In the genomic region with DNA sequence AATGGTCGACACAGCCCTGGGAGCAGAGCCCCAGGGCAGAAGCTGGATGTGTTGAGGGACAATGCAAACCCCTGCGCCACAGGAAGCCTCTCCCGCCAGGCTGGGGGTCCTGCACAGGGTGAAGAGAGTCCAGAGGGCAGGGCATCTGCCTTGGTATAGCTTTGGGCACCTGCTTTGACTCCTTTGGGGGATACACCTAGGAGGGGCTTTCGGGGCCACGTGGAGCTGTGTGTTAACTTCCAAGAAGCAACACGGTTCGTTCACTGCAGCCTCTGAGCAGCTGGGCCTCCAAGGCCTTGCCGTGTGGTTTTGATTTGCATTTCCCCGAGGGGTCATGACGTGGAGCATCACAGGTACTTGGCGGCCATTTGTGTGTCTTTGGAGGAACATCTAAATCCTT, we compare ENCODE assay signal across 11 cellular contexts. TPM values are rescaled to one million over a fixed set of nuclear protein-coding genes. Genes with fewer than 3 reads are reported as not detected.
DNase-seq lines count a peak whose midpoint lies in the region; ATAC-seq lines count a peak whose summit lies in the region.
"Had no signal": no experiment of that assay in that cellular context is flagged by ENCODE, and none has a peak within 500 bp of the region (broad histone marks: within the 10 kb centered on the region; RNA-seq: fewer than 3 reads in every experiment).

No MANE protein-coding gene starts in this region.

- no peaks in the 10 kb centered on the region for H3K79me2 ChIP-seq in Karpas-422 (ENCODE audit: low read length)

- H3K27me3 ChIP-seq in BLaER1 treated with 17β-estradiol and CSF1 and Interleukin-3, amounts not matched to agents 10 nM and 100 nM = peaks cover 0 to 15% (median 0%) of the 10 kb centered on the region in 11 experiments; a peak in 1 of 22 replicates
- H3K27me3 ChIP-seq in Karpas-422 (ENCODE audit: low read length) = no peaks in the 10 kb centered on the region
- no peaks in the 10 kb centered on the region for H3K27me3 ChIP-seq in effector memory CD4-positive, alpha-beta T cell (replicated peaks; ENCODE audit: control insufficient read depth, insufficient read depth, low read length, poor library complexity, severe bottlenecking)

- H3K4me2 ChIP-seq in BLaER1 treated with 17β-estradiol and CSF1 and Interleukin-3, amounts not matched to agents 10 nM and 100 nM = peak overlapping the region; percentile 78 to 96 (median 84)
- peak overlapping the region; percentile 52 for H3K4me2 ChIP-seq in Karpas-422 (ENCODE audit: low read depth, low read length, poor library complexity, severe bottlenecking)

- peak overlapping the region in 8 of 11 experiments; percentile 14 to 79 (median 72); a peak in 12 of 22 replicates for H3K27ac ChIP-seq in BLaER1 treated with 17β-estradiol and CSF1 and Interleukin-3, amounts not matched to agents 10 nM and 100 nM
- no peak overlapping the region for H3K27ac ChIP-seq in Karpas-422 (ENCODE audit: low read length)
- no peak overlapping the region for H3K27ac ChIP-seq in effector memory CD4-positive, alpha-beta T cell (ENCODE audit: insufficient read depth, low read length, poor library complexity, severe bottlenecking)
- H3K27ac ChIP-seq: epithelial cell of prostate, thoracic aorta had no signal

- H3K9me3 ChIP-seq in BLaER1 treated with 17β-estradiol and CSF1 and Interleukin-3, amounts not matched to agents 10 nM and 100 nM (replicated peaks in 1 of 11) = peaks cover 0 to 8% (median 0%) of the 10 kb centered on the region in 11 experiments; a peak in 8 of 22 replicates
- no peaks in the 10 kb centered on the region for H3K9me3 ChIP-seq in Karpas-422 (ENCODE audit: low read length)
- H3K9me3 ChIP-seq in effector memory CD4-positive, alpha-beta T cell (ENCODE audit: control insufficient read depth, low read length) = no peaks in the 10 kb centered on the region
- H3K9me3 ChIP-seq: thoracic aorta had no signal

- H3K4me1 ChIP-seq in BLaER1 treated with 17β-estradiol and CSF1 and Interleukin-3, amounts not matched to agents 10 nM and 100 nM = peaks cover 20 to 56% (median 50%) of the 10 kb centered on the region in 10 experiments
- H3K4me1 ChIP-seq in Karpas-422 (ENCODE audit: low read length) = peaks cover 28% of the 10 kb centered on the region
- no peaks in the 10 kb centered on the region for H3K4me1 ChIP-seq in effector memory CD4-positive, alpha-beta T cell (ENCODE audit: control insufficient read depth, insufficient read depth, low read length, poor library complexity, severe bottlenecking)

- no peak overlapping the region for H3K4me3 ChIP-seq in BLaER1 treated with 17β-estradiol and CSF1 and Interleukin-3, amounts not matched to agents 10 nM and 100 nM
- no peak overlapping the region for H3K4me3 ChIP-seq in Karpas-422 (ENCODE audit: low read length)
- no peak overlapping the region for H3K4me3 ChIP-seq in effector memory CD4-positive, alpha-beta T cell (ENCODE audit: insufficient read depth, low read depth, low read length, poor library complexity, severe bottlenecking)
- H3K4me3 ChIP-seq: thoracic aorta had no signal

- peak overlapping the region in 4 of 11 experiments; percentile 49 to 66 (median 58); a peak in 8 of 22 replicates for H3K9ac ChIP-seq in BLaER1 treated with 17β-estradiol and CSF1 and Interleukin-3, amounts not matched to agents 10 nM and 100 nM
- no peak overlapping the region for H3K9ac ChIP-seq in Karpas-422 (ENCODE audit: low read length)

- H3K36me3 ChIP-seq in BLaER1 treated with 17β-estradiol and CSF1 and Interleukin-3, amounts not matched to agents 10 nM and 100 nM = peaks cover 21 to 44% (median 39%) of the 10 kb centered on the region in 11 experiments; a peak in 21 of 22 replicates
- no peaks in the 10 kb centered on the region for H3K36me3 ChIP-seq in Karpas-422 (ENCODE audit: insufficient read depth, low read length)
- no peaks in the 10 kb centered on the region for H3K36me3 ChIP-seq in effector memory CD4-positive, alpha-beta T cell (ENCODE audit: control insufficient read depth, insufficient read depth, low read length)

- peak; percentile 81 for DNase-seq in GM19240 (ENCODE audit: insufficient read length, low spot score)
- DNase-seq in Karpas-422 = peak; percentile 92
- no peak for DNase-seq in NCI-H510A (lab: John Stamatoyannopoulos, UW)
- no peak for DNase-seq in iPS-NIHi7 (ENCODE audit: extremely low spot score)
- no peak for DNase-seq in anterior cingulate cortex (lab: John Stamatoyannopoulos, UW)
- no peak for DNase-seq in effector memory CD4-positive, alpha-beta T cell

- ATAC-seq in HG02840 (IDR thresholded peaks at IDR 0.05; ENCODE audit: low FRiP score, unreplicated experiment) = peak; percentile 61
- ATAC-seq: HCT116 had no signal

- H3K9me2 ChIP-seq in Karpas-422 (replicated peaks; ENCODE audit: insufficient read depth, low read length) = no peaks in the 10 kb centered on the region

- no peak overlapping the region for H2AFZ ChIP-seq in Karpas-422 (ENCODE audit: low read length)

- peaks cover 0 to 60% (median 49%) of the 10 kb centered on the region in 11 experiments; a peak in 18 of 22 replicates for H4K20me1 ChIP-seq in BLaER1 treated with 17β-estradiol and CSF1 and Interleukin-3, amounts not matched to agents 10 nM and 100 nM
- H4K20me1 ChIP-seq in Karpas-422 (ENCODE audit: insufficient read depth, low read depth, low read length) = peaks cover 40% of the 10 kb centered on the region; the same call in 1 of the 2 replicates

RNA-seq across cellular contexts. Expression of gene PUS1, which starts 5.8 kb away (rescaled TPM):
- 11.9 and 32.3 TPM in 2 replicates for total RNA-seq in Karpas-422 (2014; rRNA removed; shearing (Covaris generic); ENCODE audit: low replicate concordance)

RNA-seq across cellular contexts. Expression of gene EP400, which starts 26.5 kb away (rescaled TPM):
- total RNA-seq in Karpas-422 (2014; rRNA removed; shearing (Covaris generic); ENCODE audit: low replicate concordance) = 13.7 and 16.8 TPM in 2 replicates

RNA-seq across cellular contexts. Expression of gene ULK1, which starts 28.8 kb away (rescaled TPM):
- total RNA-seq in Karpas-422 (2014; rRNA removed; shearing (Covaris generic); ENCODE audit: low replicate concordance) = 2.8 and 6.9 TPM in 2 replicates

Comparison
In these comparisons a context has a peak if more than half of its experiments do, and no peak if none do; other contexts are left out.
1. H3K27ac ChIP-seq: peak in BLaER1 treated with 17β-estradiol and CSF1 and Interleukin-3, amounts not matched to agents 10 nM and 100 nM (8 of 11); none in Karpas-422 (single experiment) and effector memory CD4-positive, alpha-beta T cell (single experiment).
2. DNase-seq: peak in GM19240 (single experiment) and Karpas-422 (single experiment); none in NCI-H510A (single experiment), iPS-NIHi7 (single experiment), anterior cingulate cortex (0 of 58) and effector memory CD4-positive, alpha-beta T cell (0 of 3).